1 cellular context compared by ENCODE assay signal in genomic region chr2:64268330-64268729, GRCh38.
TF ChIP-seq lines count a peak whose summit lies in the region.

No MANE protein-coding gene starts in this region.

TF ChIP-seq in GM23338, 12 proteins besides CTCF, POLR2A, EP300 and RAD21 (continued from another document):
- TF ChIP-seq ZNF462 (CRISPR knock-in tag; IDR thresholded peaks at IDR 0.05): no peak
- TF ChIP-seq NANOG (IDR thresholded peaks at IDR 0.05; ENCODE audit: borderline replicate concordance): no peak
- TF ChIP-seq EZH2 (IDR thresholded peaks at IDR 0.05; ENCODE audit: low read depth, unreplicated experiment): no peak
- TF ChIP-seq REST (IDR thresholded peaks at IDR 0.05; ENCODE audit: unreplicated experiment): no peak
- no peak for TF ChIP-seq STAT1 (IDR thresholded peaks at IDR 0.05; ENCODE audit: unreplicated experiment)
